In genomic region chr1:1065265-1065939, GRCh38 we compare ENCODE assay signal across 1 cellular context.
TF ChIP-seq lines count a peak whose summit lies in the region.

No MANE protein-coding gene starts in this region.

TF ChIP-seq in HepG2, 621 proteins besides CTCF, POLR2A, EP300 and RAD21 (continued from another document):
- no peak for TF ChIP-seq AHDC1 (CRISPR knock-in tag; IDR thresholded peaks at IDR 0.05; ENCODE audit: borderline replicate concordance)
- no peak for TF ChIP-seq ZNF18 (CRISPR knock-in tag; IDR thresholded peaks at IDR 0.05; ENCODE audit: insufficient replicate concordance)
- TF ChIP-seq AGO2 (optimal IDR thresholded peaks at IDR 0.05; ENCODE audit: low read depth, low read length) = peak; percentile 25
- TF ChIP-seq ZNF605 (CRISPR knock-in tag; IDR thresholded peaks at IDR 0.05) = 0 out of 2 replicates have a peak, but pooled peaks have one; percentile 28
- TF ChIP-seq FOXP1 (IDR thresholded peaks at IDR 0.05) = no peak
- TF ChIP-seq FOXP1 (CRISPR knock-in tag; IDR thresholded peaks at IDR 0.05) = no peak
- no peak for TF ChIP-seq SRSF4 (IDR thresholded peaks at IDR 0.05; ENCODE audit: low read depth, low read length, poor library complexity, severe bottlenecking)
- 0 out of 2 replicates have a peak, but pooled peaks have one; percentile 29 for TF ChIP-seq PHF21A (CRISPR knock-in tag; IDR thresholded peaks at IDR 0.05)
- no peak for TF ChIP-seq ZNF275 (CRISPR knock-in tag; IDR thresholded peaks at IDR 0.05; ENCODE audit: borderline replicate concordance)
- no peak for TF ChIP-seq CBX2 (IDR thresholded peaks at IDR 0.05; ENCODE audit: low read depth, low read length)
- TF ChIP-seq CBX2 (CRISPR knock-in tag; IDR thresholded peaks at IDR 0.05; ENCODE audit: low read depth) = no peak
- no peak for TF ChIP-seq CHD2 (IDR thresholded peaks at IDR 0.05; ENCODE audit: low read depth, low read length)
- TF ChIP-seq, protein P1, sequence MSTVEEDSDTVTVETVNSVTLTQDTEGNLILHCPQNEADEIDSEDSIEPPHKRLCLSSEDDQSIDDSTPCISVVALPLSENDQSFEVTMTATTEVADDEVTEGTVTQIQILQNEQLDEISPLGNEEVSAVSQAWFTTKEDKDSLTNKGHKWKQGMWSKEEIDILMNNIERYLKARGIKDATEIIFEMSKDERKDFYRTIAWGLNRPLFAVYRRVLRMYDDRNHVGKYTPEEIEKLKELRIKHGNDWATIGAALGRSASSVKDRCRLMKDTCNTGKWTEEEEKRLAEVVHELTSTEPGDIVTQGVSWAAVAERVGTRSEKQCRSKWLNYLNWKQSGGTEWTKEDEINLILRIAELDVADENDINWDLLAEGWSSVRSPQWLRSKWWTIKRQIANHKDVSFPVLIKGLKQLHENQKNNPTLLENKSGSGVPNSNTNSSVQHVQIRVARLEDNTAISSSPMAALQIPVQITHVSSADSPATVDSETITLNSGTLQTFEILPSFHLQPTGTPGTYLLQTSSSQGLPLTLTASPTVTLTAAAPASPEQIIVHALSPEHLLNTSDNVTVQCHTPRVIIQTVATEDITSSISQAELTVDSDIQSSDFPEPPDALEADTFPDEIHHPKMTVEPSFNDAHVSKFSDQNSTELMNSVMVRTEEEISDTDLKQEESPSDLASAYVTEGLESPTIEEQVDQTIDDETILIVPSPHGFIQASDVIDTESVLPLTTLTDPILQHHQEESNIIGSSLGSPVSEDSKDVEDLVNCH (CRISPR knock-in tag; IDR thresholded peaks at IDR 0.05) = no peak
- TF ChIP-seq ZMYM2 (CRISPR knock-in tag; IDR thresholded peaks at IDR 0.05) = no peak
- TF ChIP-seq MYNN (CRISPR knock-in tag; IDR thresholded peaks at IDR 0.05; ENCODE audit: low read depth) = no peak
TF ChIP-seq in HepG2: peak in this region for 53.
